ENCODE assay signal across 8 cellular contexts in genomic region chr12:111404362-111405148, GRCh38. TPM values are rescaled to one million over a fixed set of nuclear protein-coding genes. Genes with fewer than 3 reads are reported as not detected.
DNase-seq lines count a peak whose midpoint lies in the region; ATAC-seq and TF ChIP-seq lines count a peak whose summit lies in the region.

No MANE protein-coding gene starts in this region.

- H2AFZ ChIP-seq in DND-41 (ENCODE audit: low read depth, low read length) (peak overlapping the region; percentile 81), mesenchymal stem cell (ENCODE audit: low read depth, low read length) (peak overlapping the region; percentile 58)

- H4K91ac ChIP-seq in mesenchymal stem cell (ENCODE audit: low read length), result peak overlapping the region; percentile 88

- peak; percentile 68 for DNase-seq in DND-41
- DNase-seq in T-cell, result peak in 12 of 34 experiments; percentile 15 to 42 (median 28)
- DNase-seq in brain microvascular endothelial cell, result no peak
- DNase-seq in mesenchymal stem cell, result peak; percentile 89
- DNase-seq in stimulated activated CD8-positive, alpha-beta memory T cell treated with anti-CD3 and anti-CD28 coated beads, Interleukin-4, amount 100 ng/mL, for 48 hours, result peak; percentile 86
- no peak for DNase-seq in NCI-H446 (lab: John Stamatoyannopoulos, UW)
- DNase-seq in NCI-H1092 treated with DMSO at 0.1 percent for 48 hours (lab: John Stamatoyannopoulos, UW), result no peak

- peak overlapping the region in 1 of 2 experiments; percentile 54 for H3K23ac ChIP-seq in mesenchymal stem cell (ENCODE audit: low read length in 2 of 2)

- H3K4me1 Mint-ChIP-seq in T-cell, result peaks cover 50 to 62% (median 57%) of the 10 kb centered on the region in 3 donors

- peak overlapping the region; percentile 84 to 92 for H3K27ac Mint-ChIP-seq in T-cell

- H3K36me3 Mint-ChIP-seq in T-cell, result no peaks in the 10 kb centered on the region

- H3K79me2 ChIP-seq in DND-41 (ENCODE audit: insufficient read depth, low read length), result peaks cover 35% of the 10 kb centered on the region

- ATAC-seq in DND-41 (ENCODE audit: insufficient read depth, low read depth) (peak; percentile 5; the same call in 1 of the 3 replicates), HG02642 (IDR thresholded peaks at IDR 0.05; ENCODE audit: poor library complexity, unreplicated experiment) (peak; percentile 7), T-cell (replicated peaks in 1 of 4) (no peak)

- H3K9me3 Mint-ChIP-seq in T-cell, result no peaks in the 10 kb centered on the region

- CTCF ChIA-PET in T-cell (lab: Charles Lee), result interaction anchor here (0.7 to 7.5 kb wide), 12 partner anchors 9 to 122 kb away, joined by 3 to 91 read pairs (median 5); no protein-coding TSS in a partner anchor

- TF ChIP-seq CTCF in DND-41 (IDR thresholded peaks at IDR 0.05; ENCODE audit: borderline replicate concordance, extremely low read depth, low read length, poor library complexity, severe bottlenecking) (no peak), brain microvascular endothelial cell (IDR thresholded peaks at IDR 0.05; ENCODE audit: low read depth, low read length, missing control alignments) (no peak)

- peak overlapping the region; percentile 81 to 85 (median 85) for H3K4me3 Mint-ChIP-seq in T-cell

- H3K9me3 ChIP-seq in DND-41 (ENCODE audit: insufficient read depth, low read length, severe bottlenecking), result no peaks in the 10 kb centered on the region
- H3K9me3 ChIP-seq in mesenchymal stem cell (ENCODE audit: control insufficient read depth, low read length), result no peaks in the 10 kb centered on the region

- 34% methylated on average over 16 of the region's 21 CpGs for WGBS in mesenchymal stem cell

- peak overlapping the region; percentile 85 for H4K8ac ChIP-seq in mesenchymal stem cell (ENCODE audit: low read length)

- peak overlapping the region; percentile 89 for H3K9ac ChIP-seq in DND-41 (ENCODE audit: low read depth, low read length)
- peak overlapping the region; percentile 49 for H3K9ac ChIP-seq in mesenchymal stem cell (ENCODE audit: low read length)

- H3K27me3 ChIP-seq in DND-41 (ENCODE audit: insufficient read depth, low read length, poor library complexity), result no peaks in the 10 kb centered on the region
- no peaks in the 10 kb centered on the region for H3K27me3 ChIP-seq in brain microvascular endothelial cell (replicated peaks)
- H3K27me3 ChIP-seq in mesenchymal stem cell (ENCODE audit: control insufficient read depth in 1 of 2, insufficient read depth in 1 of 2, low read length in 2 of 2), result no peaks in the 10 kb centered on the region

- peaks cover 29% of the 10 kb centered on the region for H4K20me1 ChIP-seq in DND-41 (ENCODE audit: insufficient read depth, low read length)

- in situ Hi-C loops in brain microvascular endothelial cell (cut with HindIII; ENCODE audit: low pct_ligation_motif_present, low sequenced_read_pairs), result no loop called here

- peaks cover 43% of the 10 kb centered on the region for H3K4me1 ChIP-seq in DND-41 (ENCODE audit: insufficient read depth, low read length)
- H3K4me1 ChIP-seq in mesenchymal stem cell (ENCODE audit: control insufficient read depth, insufficient read depth, low read depth, low read length), result peaks cover 32% of the 10 kb centered on the region

- H3K27ac ChIP-seq in DND-41 (ENCODE audit: low read length) (peak overlapping the region; percentile 46), brain microvascular endothelial cell (peak overlapping the region; percentile 1), mesenchymal stem cell (ENCODE audit: low read length, poor library complexity, severe bottlenecking) (peak overlapping the region; percentile 71)

- H3K36me3 ChIP-seq in DND-41 (ENCODE audit: insufficient read depth, low read length), result no peaks in the 10 kb centered on the region; the same call in 1 of the 2 replicates
- peaks cover 2% of the 10 kb centered on the region for H3K36me3 ChIP-seq in brain microvascular endothelial cell (replicated peaks)
- peaks cover 0 to 4% of the 10 kb centered on the region in 2 experiments for H3K36me3 ChIP-seq in mesenchymal stem cell (ENCODE audit: control insufficient read depth in 1 of 2, insufficient read depth in 2 of 2, low read depth in 1 of 2, low read length in 2 of 2)

- H3K4me3 ChIP-seq in DND-41 (ENCODE audit: low read depth in 1 of 2, low read length in 2 of 2), result peak overlapping the region; percentile 20 to 83; a peak in 3 of 4 replicates
- peak overlapping the region; percentile 91 for H3K4me3 ChIP-seq in brain microvascular endothelial cell (ENCODE audit: low read depth, low read length)
- peak overlapping the region; percentile 55 to 81 for H3K4me3 ChIP-seq in mesenchymal stem cell (ENCODE audit: insufficient read depth in 1 of 2, low read depth in 1 of 2, low read length in 2 of 2)

- peak overlapping the region; percentile 79 to 86 for H3K4ac ChIP-seq in mesenchymal stem cell (ENCODE audit: low read depth in 1 of 2, low read length in 2 of 2)

- peak overlapping the region; percentile 65 for H2AK5ac ChIP-seq in mesenchymal stem cell (ENCODE audit: low read length, severe bottlenecking)

- peak overlapping the region; percentile 67 to 96 for H3K18ac ChIP-seq in mesenchymal stem cell (ENCODE audit: low read depth in 1 of 2, low read length in 2 of 2)

- POLR2A ChIA-PET in T-cell (lab: Charles Lee), result interaction anchor here (0.6 to 1.9 kb wide), 7 partner anchors 30 to 262 kb away, joined by 3 to 9 read pairs (median 3); no protein-coding TSS in a partner anchor

- H3K4me2 ChIP-seq in DND-41 (ENCODE audit: insufficient read depth, low read length) (peak overlapping the region; percentile 94), mesenchymal stem cell (ENCODE audit: low read length, poor library complexity, severe bottlenecking) (peak overlapping the region; percentile 70)

- H3K14ac ChIP-seq in mesenchymal stem cell (ENCODE audit: low read length in 2 of 2), result no peak overlapping the region

- H2BK5ac ChIP-seq in mesenchymal stem cell (ENCODE audit: low read depth, low read length, poor library complexity, severe bottlenecking), result no peak overlapping the region

- H2BK120ac ChIP-seq in mesenchymal stem cell (ENCODE audit: low read depth, low read length), result peak overlapping the region; percentile 64

- no peaks in the 10 kb centered on the region for H3K27me3 Mint-ChIP-seq in T-cell

- peaks cover 9% of the 10 kb centered on the region for H3K79me1 ChIP-seq in mesenchymal stem cell (replicated peaks; ENCODE audit: low read length, poor library complexity, severe bottlenecking)

- H2BK12ac ChIP-seq in mesenchymal stem cell (ENCODE audit: low read length in 2 of 2), result peak overlapping the region; percentile 55 to 75

- H2BK15ac ChIP-seq in mesenchymal stem cell (ENCODE audit: low read depth, poor library complexity, severe bottlenecking), result peak overlapping the region; percentile 78

RNA-seq across cellular contexts. Expression of gene SH2B3, which starts 1.2 kb away (rescaled TPM):
- 10 to 100 TPM; 24.6 to 38.8 (median 28.8) TPM for total RNA-seq in T-cell
- 50.8 TPM for polyA plus RNA-seq in mesenchymal stem cell (2013, experiment 1 of 2)
- 50.3 TPM for polyA plus RNA-seq in mesenchymal stem cell (2013, experiment 2 of 2)

RNA-seq across cellular contexts. Expression of gene PHETA1, which starts 35.7 kb away (rescaled TPM):
- 1 to 10 TPM; 1.4 to 6.2 (median 5.4) TPM for total RNA-seq in T-cell
- polyA plus RNA-seq in mesenchymal stem cell (2013, experiment 1 of 2), result 6.6 TPM
- 6.5 TPM for polyA plus RNA-seq in mesenchymal stem cell (2013, experiment 2 of 2)

Comparison
In these comparisons a context has a peak if more than half of its experiments do, and no peak if none do; other contexts are left out.
1. ATAC-seq: peak in DND-41 (single experiment) and HG02642 (single experiment); none in T-cell (0 of 4).
2. DNase-seq: peak in DND-41 (single experiment), mesenchymal stem cell (single experiment) and stimulated activated CD8-positive, alpha-beta memory T cell treated with anti-CD3 and anti-CD28 coated beads, Interleukin-4, amount 100 ng/mL, for 48 hours (single experiment); none in brain microvascular endothelial cell (single experiment), NCI-H446 (0 of 2) and NCI-H1092 treated with DMSO at 0.1 percent for 48 hours (single experiment).
3. H3K27ac ChIP-seq: peak in every context shown above with its lines; median percentile 71 in mesenchymal stem cell; 46 in DND-41; 1 in brain microvascular endothelial cell.
4. Peak in every context shown above with its lines, with median percentiles within 50 percentile points of each other: H3K4me3 ChIP-seq.